21 cellular contexts compared by ENCODE assay signal in the genomic region with DNA sequence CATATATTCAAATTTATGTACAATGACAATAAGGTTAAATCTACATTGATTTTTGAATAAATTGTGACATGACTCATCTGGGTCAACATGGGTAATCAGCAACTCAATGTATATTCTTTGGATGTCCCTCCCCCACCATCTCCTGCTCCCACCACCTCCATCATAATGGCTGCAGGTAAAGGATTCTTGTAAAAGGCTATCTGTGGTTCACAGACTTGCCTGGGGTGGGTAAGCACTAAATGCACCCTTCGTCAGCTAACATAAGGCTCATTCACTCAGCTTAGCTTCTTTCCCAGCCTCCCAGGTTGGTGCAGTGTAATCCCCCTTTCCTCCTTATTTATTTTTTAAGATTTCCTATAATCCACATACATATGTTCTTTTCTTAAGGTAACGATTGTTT.
DNase-seq lines count a peak whose midpoint lies in the region; ATAC-seq and TF ChIP-seq lines count a peak whose summit lies in the region.
"Had no signal": no experiment of that assay in that cellular context is flagged by ENCODE, and none has a peak within 500 bp of the region (broad histone marks: within the 10 kb centered on the region; RNA-seq: fewer than 3 reads in every experiment).

No MANE protein-coding gene starts in this region.

- peaks cover 13% of the 10 kb centered on the region for H3K4me1 Mint-ChIP-seq in chondrocyte (ENCODE audit: low read depth)
- H3K4me1 Mint-ChIP-seq: CD8-positive, alpha-beta memory T cell; IgD-negative memory B cell had no signal

- no peaks in the 10 kb centered on the region for H3K36me3 Mint-ChIP-seq in chondrocyte (ENCODE audit: low read depth)
- H3K36me3 Mint-ChIP-seq: IgD-negative memory B cell had no signal

- no peaks in the 10 kb centered on the region for H3K27me3 ChIP-seq in gastroesophageal sphincter

- H3K27ac ChIP-seq in gastroesophageal sphincter = no peak overlapping the region
- H3K27ac ChIP-seq: C4-2B, GM23248 had no signal

- no peaks in the 10 kb centered on the region for H3K9me3 ChIP-seq in gastroesophageal sphincter

- no peak for TF ChIP-seq EP300 in gastroesophageal sphincter (IDR thresholded peaks at IDR 0.05)

- H3K36me3 ChIP-seq in gastroesophageal sphincter = no peaks in the 10 kb centered on the region

- no peak for TF ChIP-seq CTCF in chondrocyte (IDR thresholded peaks at IDR 0.05)
- TF ChIP-seq CTCF in gastroesophageal sphincter (IDR thresholded peaks at IDR 0.05) = no peak

- H3K27me3 Mint-ChIP-seq in chondrocyte (ENCODE audit: low read depth) = no peaks in the 10 kb centered on the region
- H3K27me3 Mint-ChIP-seq: IgD-negative memory B cell had no signal

- TF ChIP-seq POLR2A in gastroesophageal sphincter (IDR thresholded peaks at IDR 0.05) = no peak

- no peaks in the 10 kb centered on the region for H3K4me1 ChIP-seq in gastroesophageal sphincter

- ATAC-seq in HG03565 (IDR thresholded peaks at IDR 0.05; ENCODE audit: unreplicated experiment) = no peak
- ATAC-seq in gastroesophageal sphincter = no peak
- ATAC-seq: Right ventricle myocardium inferior had no signal

- H3K4me3 ChIP-seq in gastroesophageal sphincter = no peak overlapping the region
- H3K4me3 ChIP-seq: GM23248 had no signal

- peak overlapping the region; percentile 68 for H3K27ac Mint-ChIP-seq in chondrocyte (ENCODE audit: unreplicated experiment)
- H3K27ac Mint-ChIP-seq: CD8-positive, alpha-beta memory T cell; IgD-negative memory B cell had no signal

- WGBS in gastroesophageal sphincter (ENCODE audit: low coverage in 1 of 2), 2 donors = 89 to 94% methylated on average over 2 of the region's 2 CpGs

- DNase-seq in NCI-H82 (lab: John Stamatoyannopoulos, UW) (peak; percentile 14), NCI-H82 treated with DMSO at 0.1 percent for 48 hours (lab: John Stamatoyannopoulos, UW; ENCODE audit: unreplicated experiment) (no peak), chondrocyte (ENCODE audit: low spot score) (no peak), islet precursor cell (peak; percentile 52), DMS153 (lab: John Stamatoyannopoulos, UW) (no peak), mesenteric fat pad (ENCODE audit: low spot score) (no peak)
- DNase-seq: 8988T; CD8-positive, alpha-beta memory T cell; DMS79 treated with DMSO at 0.1 percent for 48 hours; NCI-H1105; NCI-H146; NCI-H2029; NCI-H2227 treated with DMSO at 0.1 percent for 48 hours; NCI-H510A treated with DMSO at 0.1 percent for 48 hours; NCI-H774 had no signal

- H3K9me3 Mint-ChIP-seq in chondrocyte (ENCODE audit: low read depth) = peaks cover 21% of the 10 kb centered on the region
- H3K9me3 Mint-ChIP-seq: CD8-positive, alpha-beta memory T cell had no signal

- no peak overlapping the region for H3K4me3 Mint-ChIP-seq in chondrocyte (ENCODE audit: unreplicated experiment)
- H3K4me3 Mint-ChIP-seq: CD8-positive, alpha-beta memory T cell; IgD-negative memory B cell had no signal

Comparison
In these comparisons a context has a peak if more than half of its experiments do, and no peak if none do; other contexts are left out.
1. DNase-seq: peak in NCI-H82 (single experiment) and islet precursor cell (single experiment); none in NCI-H82 treated with DMSO at 0.1 percent for 48 hours (single experiment), chondrocyte (single experiment), DMS153 (single experiment) and mesenteric fat pad (single experiment).